In genomic region chr3:11627612-11628011, GRCh38 we compare ENCODE assay signal across 18 cellular contexts. TPM values are rescaled to one million over a fixed set of nuclear protein-coding genes. Genes with fewer than 3 reads are reported as not detected.
A peak's percentile ranks its signal among the peaks of the same experiment; 100 is the strongest.
DNase-seq lines count a peak whose midpoint lies in the region; ATAC-seq, FAIRE-seq and TF ChIP-seq lines count a peak whose summit lies in the region.
"Had no signal": no experiment of that assay in that cellular context is flagged by ENCODE, and none has a peak within 500 bp of the region (broad histone marks: within the 10 kb centered on the region; RNA-seq: fewer than 3 reads in every experiment).

No MANE protein-coding gene starts in this region.

- H3K4me1 ChIP-seq in colonic mucosa: peaks cover 18% of the 10 kb centered on the region
- H3K4me1 ChIP-seq in transverse colon: peaks cover 21 to 91% (median 76%) of the 10 kb centered on the region in 4 donors
- peaks cover 72% of the 10 kb centered on the region for H3K4me1 ChIP-seq in HepG2 (ENCODE audit: insufficient read depth, low read length)

- TF ChIP-seq EP300 in transverse colon (IDR thresholded peaks at IDR 0.05; ENCODE audit: low read depth) (no peak), HepG2 (IDR thresholded peaks at IDR 0.05; ENCODE audit: low read depth in 2 of 2, low read length in 2 of 2) (no peak), HepG2 (CRISPR knock-in tag; IDR thresholded peaks at IDR 0.05; ENCODE audit: borderline replicate concordance) (no peak)

- no peak overlapping the region for H3K4me2 ChIP-seq in HepG2 (ENCODE audit: low read depth, low read length)

- H3K27me3 ChIP-seq in colonic mucosa (no peaks in the 10 kb centered on the region), transverse colon (no peaks in the 10 kb centered on the region), HepG2 (ENCODE audit: control insufficient read depth in 1 of 2, insufficient read depth in 2 of 2, low read length in 2 of 2) (no peaks in the 10 kb centered on the region)
- H3K27me3 ChIP-seq: BLaER1 treated with 17β-estradiol and CSF1 and Interleukin-3, amounts not matched to agents 10 nM and 100 nM had no signal

- H3K36me3 ChIP-seq in colonic mucosa (no peaks in the 10 kb centered on the region), transverse colon (no peaks in the 10 kb centered on the region), HepG2 (replicated peaks in 1 of 2; ENCODE audit: control insufficient read depth in 1 of 2, insufficient read depth in 2 of 2, low read length in 2 of 2) (no peaks in the 10 kb centered on the region; a peak in 1 of 5 replicates)

- peak overlapping the region; percentile 46 for H3K27ac Mint-ChIP-seq in activated CD8-positive, alpha-beta memory T cell treated with anti-CD3 and anti-CD28 coated beads, Interleukin-2, amount 10 ng/mL, durations not matched to agents 7 days and 5 days
- peak overlapping the region; percentile 44 for H3K27ac Mint-ChIP-seq in activated T-helper 2 cell treated with anti-CD3 and anti-CD28 coated beads, Interferon-gamma antibody, Interleukin-2, Interleukin-4, amounts not matched to agents 10 μg/mL and 5 μg/mL and 100 μg/mL, durations not matched to agents 14 hours and 24 hours and 36 hours

- H2AFZ ChIP-seq in HepG2 (ENCODE audit: low read length): no peak overlapping the region

- no peak for TF ChIP-seq POLR2A in transverse colon (IDR thresholded peaks at IDR 0.05)
- no peak for TF ChIP-seq POLR2A in HepG2 (IDR thresholded peaks at IDR 0.05; ENCODE audit: insufficient read depth in 1 of 2, low read depth in 2 of 2, low read length in 2 of 2)

- DNase-seq in activated CD8-positive, alpha-beta memory T cell treated with anti-CD3 and anti-CD28 coated beads, Interleukin-2, amount 10 ng/mL, durations not matched to agents 7 days and 5 days: no peak
- no peak for DNase-seq in activated CD8-positive, alpha-beta memory T cell treated with anti-CD3 and anti-CD28 coated beads for 24 hours
- no peak for DNase-seq in activated T-helper 2 cell treated with anti-CD3 and anti-CD28 coated beads, Interferon-gamma antibody, Interleukin-2, Interleukin-4, amounts not matched to agents 10 μg/mL and 5 μg/mL and 100 μg/mL, durations not matched to agents 14 hours and 24 hours and 36 hours (ENCODE audit: low spot score)
- DNase-seq in colonic mucosa (no peak), transverse colon (no peak), HepG2 (ENCODE audit: low spot score) (no peak)
- DNase-seq: ACHN; Calu3; CD4-positive, CD25-positive, alpha-beta regulatory T cell; EL; GOT3; H9 had no signal

- H3K9me3 ChIP-seq in colonic mucosa (no peaks in the 10 kb centered on the region), transverse colon (no peaks in the 10 kb centered on the region), HepG2 (ENCODE audit: low read length) (no peaks in the 10 kb centered on the region)

- 41 to 74% methylated on average over 2 of the region's 2 CpGs for WGBS in transverse colon (ENCODE audit: low coverage in 1 of 2), 2 donors
- WGBS in HepG2 (ENCODE audit: low lambda C conversion rate): 97% methylated on average over 2 of the region's 2 CpGs

- CTCF ChIA-PET in activated CD8-positive, alpha-beta memory T cell treated with anti-CD3 and anti-CD28 coated beads, Interleukin-2, amount 10 ng/mL, durations not matched to agents 7 days and 5 days (lab: Charles Lee): interaction anchor here (0.6 to 3.7 kb wide), 3 partner anchors 13 to 81 kb away, joined by 3 to 18 read pairs (median 7); no protein-coding TSS in a partner anchor
- CTCF ChIA-PET in HepG2 (lab: Yijun Ruan, JAX; ENCODE audit: low intra/inter-chr PET ratio, low total read pairs): no interaction called here

- in situ Hi-C loops in transverse colon (cut with MboI; ENCODE audit: low pct_ligation_motif_present in 1 of 4, low pct_unique_long_range_greater_than_20kb in 1 of 4, low sequenced_read_pairs in 3 of 4) (no loop called here), HepG2 (cut with HindIII; ENCODE audit: extremely low pct_ligation_motif_present, low pct_unique_long_range_greater_than_20kb) (no loop called here)

- H3K79me2 ChIP-seq in HepG2 (ENCODE audit: insufficient read depth, low read length): peaks cover 97% of the 10 kb centered on the region

- POLR2A ChIA-PET in HepG2 (lab: Yijun Ruan, JAX): no interaction called here

- H3K9me3 Mint-ChIP-seq in activated CD8-positive, alpha-beta memory T cell treated with anti-CD3 and anti-CD28 coated beads, Interleukin-2, amount 10 ng/mL, durations not matched to agents 7 days and 5 days (ENCODE audit: low read depth): peaks cover under 1% of the 10 kb centered on the region
- peaks cover 4% of the 10 kb centered on the region for H3K9me3 Mint-ChIP-seq in activated T-helper 2 cell treated with anti-CD3 and anti-CD28 coated beads, Interferon-gamma antibody, Interleukin-2, Interleukin-4, amounts not matched to agents 10 μg/mL and 5 μg/mL and 100 μg/mL, durations not matched to agents 14 hours and 24 hours and 36 hours
- H3K9me3 Mint-ChIP-seq: H9 had no signal

- intact Hi-C loops in activated T-helper 2 cell treated with anti-CD3 and anti-CD28 coated beads, Interferon-gamma antibody, Interleukin-2, Interleukin-4, amounts not matched to agents 10 μg/mL and 5 μg/mL and 100 μg/mL, durations not matched to agents 14 hours and 24 hours and 36 hours (cut with micrococcal nuclease): loop anchor here (2.0 to 10.0 kb wide), 3 partner anchors 21 to 567 kb away; no protein-coding TSS in a partner anchor
- intact Hi-C loops in colonic mucosa (cut with DNase I) (no loop called here), transverse colon (cut with DNase I; ENCODE audit: low total_unique reads) (no loop called here), HepG2 (cut with micrococcal nuclease; ENCODE audit: unreplicated experiment) (no loop called here)

- H3K4me3 ChIP-seq in colonic mucosa (no peak overlapping the region), transverse colon (no peak overlapping the region), HepG2 (replicated peaks in 1 of 3; ENCODE audit: insufficient read depth in 1 of 3, low read depth in 2 of 3, low read length in 3 of 3) (no peak overlapping the region)
- H3K4me3 ChIP-seq: BLaER1 treated with 17β-estradiol and CSF1 and Interleukin-3, amounts not matched to agents 10 nM and 100 nM had no signal

- H3K27ac ChIP-seq in colonic mucosa (peak overlapping the region; percentile 35), transverse colon (peak overlapping the region; percentile 7 to 96 (median 58)), HepG2 (ENCODE audit: extremely low read length, insufficient read depth, low read length) (no peak overlapping the region)
- H3K27ac ChIP-seq: BLaER1 treated with 17β-estradiol and CSF1 and Interleukin-3, amounts not matched to agents 10 nM and 100 nM; HL-60 had no signal

- peaks cover 32% of the 10 kb centered on the region; the same call in 1 of the 2 replicates for H4K20me1 ChIP-seq in HepG2 (ENCODE audit: insufficient read depth, low read length)

- TF ChIP-seq CTCF in colonic mucosa (IDR thresholded peaks at IDR 0.05) (no peak), transverse colon (IDR thresholded peaks at IDR 0.05) (no peak), HepG2 (CRISPR knock-in tag; IDR thresholded peaks at IDR 0.05) (no peak)

- H3K27me3 Mint-ChIP-seq in activated CD8-positive, alpha-beta memory T cell treated with anti-CD3 and anti-CD28 coated beads, Interleukin-2, amount 10 ng/mL, durations not matched to agents 7 days and 5 days: no peaks in the 10 kb centered on the region
- no peaks in the 10 kb centered on the region for H3K27me3 Mint-ChIP-seq in activated T-helper 2 cell treated with anti-CD3 and anti-CD28 coated beads, Interferon-gamma antibody, Interleukin-2, Interleukin-4, amounts not matched to agents 10 μg/mL and 5 μg/mL and 100 μg/mL, durations not matched to agents 14 hours and 24 hours and 36 hours (ENCODE audit: low read depth)
- H3K27me3 Mint-ChIP-seq: CD4-positive, CD25-positive, alpha-beta regulatory T cell had no signal

- FAIRE-seq in HepG2 (lab: Jason Lieb, UNC): no peak
- FAIRE-seq: G401.6, GM12891 had no signal

- no peak overlapping the region for H3K4me3 Mint-ChIP-seq in activated CD8-positive, alpha-beta memory T cell treated with anti-CD3 and anti-CD28 coated beads, Interleukin-2, amount 10 ng/mL, durations not matched to agents 7 days and 5 days
- H3K4me3 Mint-ChIP-seq in activated T-helper 2 cell treated with anti-CD3 and anti-CD28 coated beads, Interferon-gamma antibody, Interleukin-2, Interleukin-4, amounts not matched to agents 10 μg/mL and 5 μg/mL and 100 μg/mL, durations not matched to agents 14 hours and 24 hours and 36 hours (ENCODE audit: low read depth): no peak overlapping the region
- H3K4me3 Mint-ChIP-seq: CD4-positive, CD25-positive, alpha-beta regulatory T cell; H9 had no signal

- H3K4me1 Mint-ChIP-seq in activated CD8-positive, alpha-beta memory T cell treated with anti-CD3 and anti-CD28 coated beads, Interleukin-2, amount 10 ng/mL, durations not matched to agents 7 days and 5 days: peaks cover 68% of the 10 kb centered on the region
- peaks cover 73% of the 10 kb centered on the region for H3K4me1 Mint-ChIP-seq in activated T-helper 2 cell treated with anti-CD3 and anti-CD28 coated beads, Interferon-gamma antibody, Interleukin-2, Interleukin-4, amounts not matched to agents 10 μg/mL and 5 μg/mL and 100 μg/mL, durations not matched to agents 14 hours and 24 hours and 36 hours (ENCODE audit: low read depth)

- H3K36me3 Mint-ChIP-seq in activated CD8-positive, alpha-beta memory T cell treated with anti-CD3 and anti-CD28 coated beads, Interleukin-2, amount 10 ng/mL, durations not matched to agents 7 days and 5 days: peaks cover 53% of the 10 kb centered on the region
- peaks cover 55% of the 10 kb centered on the region for H3K36me3 Mint-ChIP-seq in activated T-helper 2 cell treated with anti-CD3 and anti-CD28 coated beads, Interferon-gamma antibody, Interleukin-2, Interleukin-4, amounts not matched to agents 10 μg/mL and 5 μg/mL and 100 μg/mL, durations not matched to agents 14 hours and 24 hours and 36 hours (ENCODE audit: low read depth)

- no peak for TF ChIP-seq RAD21 in HepG2 (CRISPR knock-in tag; IDR thresholded peaks at IDR 0.05)

- no peak for ATAC-seq in activated CD8-positive, alpha-beta memory T cell treated with anti-CD3 and anti-CD28 coated beads, Interleukin-2, amount 10 ng/mL, durations not matched to agents 7 days and 5 days
- no peak for ATAC-seq in HG03108 (IDR thresholded peaks at IDR 0.05; ENCODE audit: unreplicated experiment)
- ATAC-seq in HG03175 (IDR thresholded peaks at IDR 0.05; ENCODE audit: unreplicated experiment): no peak
- ATAC-seq in HepG2: no peak

- H3K9ac ChIP-seq in colonic mucosa (ENCODE audit: low read depth in 2 of 2, low read length in 2 of 2): no peak overlapping the region
- no peak overlapping the region for H3K9ac ChIP-seq in HepG2 (ENCODE audit: insufficient read depth, low read depth, low read length)
- H3K9ac ChIP-seq: BLaER1 treated with 17β-estradiol and CSF1 and Interleukin-3, amounts not matched to agents 10 nM and 100 nM had no signal

- BruUV-seq in HepG2 (replicated peaks; lab: Mats Ljungman, UMichigan): no TSS peak

RNA-seq across cellular contexts. Expression of gene VGLL4, which starts 16.1 kb away (rescaled TPM):
- 10 to 100 TPM; 45.3 to 53.2 TPM for total RNA-seq in activated CD8-positive, alpha-beta memory T cell treated with anti-CD3 and anti-CD28 coated beads, Interleukin-2, amount 10 ng/mL, durations not matched to agents 7 days and 5 days
- total RNA-seq in activated T-helper 2 cell treated with anti-CD3 and anti-CD28 coated beads, Interferon-gamma antibody, Interleukin-2, Interleukin-4, amounts not matched to agents 10 μg/mL and 5 μg/mL and 100 μg/mL, durations not matched to agents 14 hours and 24 hours and 36 hours: 66.6 and 69.8 TPM in 2 replicates
- total RNA-seq in colonic mucosa (10 to 100 TPM; 57.7 to 63.7 TPM), transverse colon (100 to 1,000 TPM in 1 of 4 donors, 10 to 100 TPM in 3; 67.3 to 175 (median 95.0) TPM), HepG2 (2016; rRNA removed; fragmentation: Illumina TruSeq; extraction: Trizol) (19.8 and 23.2 TPM in 2 replicates)
- total RNA-seq in HepG2 (2016; cell fraction: cytosol; rRNA removed; fragmentation: Illumina TruSeq; extraction: Trizol; ENCODE audit: low read depth): 5.7 and 6.9 TPM in 2 replicates
- 17.4 and 24.9 TPM in 2 replicates for total RNA-seq in HepG2 (2016; cell fraction: insoluble cytoplasmic fraction; rRNA removed; fragmentation: Illumina TruSeq; extraction: Trizol)
- total RNA-seq in HepG2 (2016; cell fraction: membrane; rRNA removed; fragmentation: Illumina TruSeq; extraction: Trizol): 14.9 and 15.9 TPM in 2 replicates
- total RNA-seq in HepG2 (2016; cell fraction: nucleus; rRNA removed; fragmentation: Illumina TruSeq; extraction: Trizol): 19.1 and 24.5 TPM in 2 replicates
- 37.9 and 39.0 TPM in 2 replicates for polyA plus RNA-seq in HepG2 (2011; rRNA removed)
- polyA plus RNA-seq in HepG2 (2011; cell fraction: cytosol; rRNA removed): 24.5 and 31.8 TPM in 2 replicates
- polyA plus RNA-seq in HepG2 (2011; cell fraction: nucleus; rRNA removed): 60.5 and 94.9 TPM in 2 replicates
- 19.7 and 20.7 TPM in 2 replicates for polyA plus RNA-seq in HepG2 (2012)
- 11.7 and 14.1 TPM in 2 replicates for polyA plus RNA-seq in HepG2 (2016; cell fraction: cytosol; fragmentation: Illumina TruSeq; extraction: Trizol; ENCODE audit: low read depth)
- 18.4 and 22.3 TPM in 2 replicates for polyA plus RNA-seq in HepG2 (2016; cell fraction: insoluble cytoplasmic fraction; fragmentation: Illumina TruSeq; extraction: Trizol; ENCODE audit: low read depth)
- polyA plus RNA-seq in HepG2 (2016; cell fraction: membrane; fragmentation: Illumina TruSeq; extraction: Trizol; ENCODE audit: low read depth): 14.3 and 15.7 TPM in 2 replicates
- 25.1 and 27.2 TPM in 2 replicates for polyA plus RNA-seq in HepG2 (2016; cell fraction: nucleus; fragmentation: Illumina TruSeq; extraction: Trizol; ENCODE audit: insufficient read depth, low read depth)
- 34.5 and 40.7 TPM in 2 replicates for polyA minus RNA-seq in HepG2 (2011; rRNA and poly(A)+ RNA removed; ENCODE audit: low replicate concordance)
- polyA minus RNA-seq in HepG2 (2011; cell fraction: cytosol; rRNA and poly(A)+ RNA removed): 14.9 and 16.5 TPM in 2 replicates
- 53.2 and 54.6 TPM in 2 replicates for polyA minus RNA-seq in HepG2 (2011; cell fraction: nucleus; rRNA and poly(A)+ RNA removed)
